ENCODE assay signal across 1 cellular context in the genomic region with DNA sequence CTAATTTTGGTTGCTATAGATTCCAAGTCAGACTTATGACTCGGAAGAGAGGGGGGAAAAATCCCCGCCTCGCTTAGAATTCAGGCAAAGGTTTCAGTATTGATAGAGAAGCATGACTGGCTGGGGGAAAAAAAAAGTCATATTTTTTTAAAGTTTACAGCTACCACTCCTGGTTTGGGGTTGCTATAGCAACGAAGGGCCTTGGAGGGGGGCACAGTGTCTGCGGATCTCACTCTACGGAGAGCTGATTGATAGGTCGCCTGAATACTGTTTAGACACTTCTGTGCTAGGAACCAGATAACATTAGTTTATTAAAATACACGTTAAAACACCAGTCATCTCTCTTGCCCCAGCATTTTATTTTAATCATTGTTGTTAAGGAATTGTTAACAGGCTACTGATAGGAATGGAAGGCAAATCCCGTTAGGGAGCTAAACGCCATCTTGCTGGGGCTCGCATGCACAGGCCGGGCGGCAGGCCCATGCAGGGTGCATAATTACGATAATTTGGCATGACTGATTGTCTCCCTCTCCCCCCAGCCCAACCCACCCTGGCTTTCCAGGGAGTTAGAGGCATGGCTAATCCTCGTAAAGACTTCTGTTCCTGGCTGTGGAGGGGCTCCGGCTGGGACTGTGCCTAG.
TF ChIP-seq lines count a peak whose summit lies in the region.

No MANE protein-coding gene starts in this region.

TF ChIP-seq in neural cell, 6 proteins besides CTCF, POLR2A, EP300 and RAD21:
- no peak for TF ChIP-seq TAF1 (IDR thresholded peaks at IDR 0.05; ENCODE audit: low read depth)
TF ChIP-seq in neural cell: peak in this region for 0.
